In genomic region chr17:17041571-17042380, GRCh38 we compare ENCODE assay signal across 8 cellular contexts. TPM values are rescaled to one million over a fixed set of nuclear protein-coding genes. Genes with fewer than 3 reads are reported as not detected.
DNase-seq lines count a peak whose midpoint lies in the region; ATAC-seq and TF ChIP-seq lines count a peak whose summit lies in the region.

No MANE protein-coding gene starts in this region.

- H3K4me2 ChIP-seq in H9 (ENCODE audit: insufficient read depth, insufficient read length, low read length) (peak overlapping the region; percentile 88), Loucy (ENCODE audit: low read depth, low read length, poor library complexity, severe bottlenecking) (peak overlapping the region; percentile 87)

- peak; percentile 98 for DNase-seq in ELF-1 (ENCODE audit: low read depth, low spot score)
- DNase-seq in H9: peak; percentile 99
- DNase-seq in RWPE1 (ENCODE audit: low spot score): peak; percentile 98
- DNase-seq in activated effector memory CD4-positive, alpha-beta T cell treated with Interleukin-2 at 50 U/mL for 16 hours: peak; percentile 97
- DNase-seq in fibroblast of the conjunctiva (ENCODE audit: low read depth): peak; percentile 94
- DNase-seq in nephron progenitor cell: peak; percentile 99
- DNase-seq in stimulated activated naive CD8-positive, alpha-beta T cell treated with anti-CD3 and anti-CD28 coated beads, Interleukin-15, Interleukin-2, amounts not matched to agents 100 U/mL and 50 U/mL, for 24 hours: peak; percentile 98

- H2AK5ac ChIP-seq in H9 (ENCODE audit: insufficient read length, low read length): no peak overlapping the region

- no peaks in the 10 kb centered on the region for H3K9me3 ChIP-seq in H9 (ENCODE audit: control insufficient read depth, low read depth, low read length)
- H3K9me3 ChIP-seq in Loucy (ENCODE audit: insufficient read depth, low read depth, low read length): no peaks in the 10 kb centered on the region

- H3K18ac ChIP-seq in H9 (ENCODE audit: insufficient read length, low read depth, low read length): no peak overlapping the region

- H3K36me3 ChIP-seq in Loucy (ENCODE audit: insufficient read depth, low read length): no peaks in the 10 kb centered on the region

- no peak overlapping the region for H3K9ac ChIP-seq in H9 (ENCODE audit: extremely low read depth, insufficient read length, low read length)
- H3K9ac ChIP-seq in Loucy (ENCODE audit: low read depth, low read length, poor library complexity, severe bottlenecking): peak overlapping the region; percentile 44

- H3K4me1 ChIP-seq in H9 (ENCODE audit: insufficient read depth, low read length) (peaks cover 5% of the 10 kb centered on the region; the same call in 1 of the 2 replicates), Loucy (ENCODE audit: insufficient read depth, low read length, poor library complexity, severe bottlenecking) (peaks cover 39% of the 10 kb centered on the region)

- no peak overlapping the region for H3T11ph ChIP-seq in H9 (ENCODE audit: low read length)

- POLR2A ChIA-PET in RWPE1 (lab: Yijun Ruan, JAX; ENCODE audit: low non-redundant PET): no interaction called here

- H3K9me3 Mint-ChIP-seq in H9 (peaks cover 0 to 3% of the 10 kb centered on the region in 2 experiments; a peak in 1 of 5 replicates), nephron progenitor cell (peaks cover 14% of the 10 kb centered on the region)

- H2BK20ac ChIP-seq in H9 (ENCODE audit: low read depth, low read length, poor library complexity, severe bottlenecking): no peak overlapping the region

- no peak overlapping the region for H2BK5ac ChIP-seq in H9 (ENCODE audit: insufficient read length, low read length)

- no CpG with 5 or more reads among the region's 44 CpGs for WGBS in H9 (ENCODE audit: extremely low coverage, insufficient read length, low lambda C conversion rate)

- H3K79me2 ChIP-seq in H9 (ENCODE audit: insufficient read depth, low read length) (peaks cover 11% of the 10 kb centered on the region; the same call in 1 of the 2 replicates), Loucy (ENCODE audit: insufficient read depth, low read length) (peaks cover 42% of the 10 kb centered on the region)

- H4K91ac ChIP-seq in H9 (ENCODE audit: insufficient read length, low read depth, low read length): no peak overlapping the region

- H2AFZ ChIP-seq in H9 (ENCODE audit: low read length): no peak overlapping the region
- peak overlapping the region; percentile 97 for H2AFZ ChIP-seq in Loucy (ENCODE audit: low read length)

- H3K27me3 Mint-ChIP-seq in H9 (ENCODE audit: low read depth) (peaks cover 13% of the 10 kb centered on the region), nephron progenitor cell (ENCODE audit: low read depth, poor library complexity) (peaks cover 3% of the 10 kb centered on the region)

- peaks cover 32 to 35% of the 10 kb centered on the region in 2 experiments for H3K4me1 Mint-ChIP-seq in H9
- peaks cover 63% of the 10 kb centered on the region for H3K4me1 Mint-ChIP-seq in nephron progenitor cell

- H3K56ac ChIP-seq in H9 (ENCODE audit: insufficient read length, low read depth, low read length): no peak overlapping the region

- no peak overlapping the region for H3K4ac ChIP-seq in H9 (ENCODE audit: low read depth, low read length)

- no peaks in the 10 kb centered on the region for H3K27me3 ChIP-seq in H9 (ENCODE audit: insufficient read depth, low read length)
- no peaks in the 10 kb centered on the region for H3K27me3 ChIP-seq in Loucy (ENCODE audit: insufficient read depth, low read length, poor library complexity, severe bottlenecking)

- H2BK120ac ChIP-seq in H9 (ENCODE audit: low read depth, low read length, poor library complexity, severe bottlenecking): no peak overlapping the region

- peak overlapping the region; percentile 62 to 66 for H3K4me3 Mint-ChIP-seq in H9
- peak overlapping the region; percentile 76 for H3K4me3 Mint-ChIP-seq in nephron progenitor cell

- no peaks in the 10 kb centered on the region for H3K9me2 ChIP-seq in Loucy (replicated peaks; ENCODE audit: low read depth, low read length)

- no peak overlapping the region; a peak in 1 of 7 replicates for H3K27ac Mint-ChIP-seq in H9
- no peak overlapping the region for H3K27ac Mint-ChIP-seq in nephron progenitor cell

- H4K8ac ChIP-seq in H9 (replicated peaks; ENCODE audit: insufficient read length, low read depth, low read length): no peak overlapping the region

- H3K27ac ChIP-seq in H9 (ENCODE audit: insufficient read length, low read depth, low read length): no peak overlapping the region
- peak overlapping the region; percentile 90 for H3K27ac ChIP-seq in RWPE1

- H4K20me1 ChIP-seq in H9 (ENCODE audit: control insufficient read depth, insufficient read depth, insufficient read length): no peaks in the 10 kb centered on the region
- H4K20me1 ChIP-seq in Loucy (ENCODE audit: insufficient read depth, low read length, poor library complexity, severe bottlenecking): peaks cover 37% of the 10 kb centered on the region

- peak; percentile 97 for ATAC-seq in stimulated activated naive CD8-positive, alpha-beta T cell treated with anti-CD3 and anti-CD28 coated beads, Interleukin-15, Interleukin-2, amounts not matched to agents 100 U/mL and 50 U/mL, for 24 hours

- H3K23ac ChIP-seq in H9 (ENCODE audit: insufficient read length, low read depth, low read length): no peak overlapping the region

- no peak overlapping the region for H2BK15ac ChIP-seq in H9 (ENCODE audit: low read depth, low read length)

- H3K23me2 ChIP-seq in H9 (ENCODE audit: insufficient read length, low read depth, low read length, poor library complexity, severe bottlenecking): peaks cover 11% of the 10 kb centered on the region

- peak overlapping the region; percentile 70 for H3K4me3 ChIP-seq in Loucy (ENCODE audit: low read length, poor library complexity, severe bottlenecking)

- no peak overlapping the region for H3K14ac ChIP-seq in H9 (ENCODE audit: insufficient read depth, low read length)

- H3F3A ChIP-seq in Loucy (ENCODE audit: low read depth): 0 out of 2 replicates have a peak, but pooled peaks cover 5% of the 10 kb centered on the region

- H4K5ac ChIP-seq in H9 (ENCODE audit: insufficient read length, low read depth, low read length): no peak overlapping the region

- no peak for TF ChIP-seq CTCF in H9 (conservative IDR thresholded peaks at IDR 0.05)
- no peak for TF ChIP-seq CTCF in Loucy (conservative IDR thresholded peaks at IDR 0.05; ENCODE audit: low read length)
- no peak for TF ChIP-seq CTCF in RWPE1 (conservative IDR thresholded peaks at IDR 0.05; ENCODE audit: low read depth)
- TF ChIP-seq CTCF in nephron progenitor cell (IDR thresholded peaks at IDR 0.05): no peak

- H3K79me1 ChIP-seq in H9 (ENCODE audit: insufficient read depth, low read depth, low read length, poor library complexity, severe bottlenecking): no peaks in the 10 kb centered on the region

- peaks cover 4 to 7% (median 7%) of the 10 kb centered on the region in 3 experiments; a peak in 5 of 7 replicates for H3K36me3 Mint-ChIP-seq in H9 (ENCODE audit: insufficient read depth in 1 of 3, low read depth in 3 of 3)
- peaks cover 16% of the 10 kb centered on the region for H3K36me3 Mint-ChIP-seq in nephron progenitor cell (ENCODE audit: low read depth)

- H2BK12ac ChIP-seq in H9 (ENCODE audit: insufficient read length, low read depth, low read length): no peak overlapping the region

- CTCF ChIA-PET in RWPE1 (lab: Yijun Ruan, JAX): interaction anchor here (0.6 to 1.2 kb wide), 4 partner anchors 9 to 168 kb away, joined by 3 read pairs; no protein-coding TSS in a partner anchor

RNA-seq across cellular contexts. Expression of gene MPRIP, which starts 0.5 kb away (rescaled TPM):
- total RNA-seq in H9 (2021): 129 and 132 TPM in 2 replicates
